31 cellular contexts compared by ENCODE assay signal in the genomic region with DNA sequence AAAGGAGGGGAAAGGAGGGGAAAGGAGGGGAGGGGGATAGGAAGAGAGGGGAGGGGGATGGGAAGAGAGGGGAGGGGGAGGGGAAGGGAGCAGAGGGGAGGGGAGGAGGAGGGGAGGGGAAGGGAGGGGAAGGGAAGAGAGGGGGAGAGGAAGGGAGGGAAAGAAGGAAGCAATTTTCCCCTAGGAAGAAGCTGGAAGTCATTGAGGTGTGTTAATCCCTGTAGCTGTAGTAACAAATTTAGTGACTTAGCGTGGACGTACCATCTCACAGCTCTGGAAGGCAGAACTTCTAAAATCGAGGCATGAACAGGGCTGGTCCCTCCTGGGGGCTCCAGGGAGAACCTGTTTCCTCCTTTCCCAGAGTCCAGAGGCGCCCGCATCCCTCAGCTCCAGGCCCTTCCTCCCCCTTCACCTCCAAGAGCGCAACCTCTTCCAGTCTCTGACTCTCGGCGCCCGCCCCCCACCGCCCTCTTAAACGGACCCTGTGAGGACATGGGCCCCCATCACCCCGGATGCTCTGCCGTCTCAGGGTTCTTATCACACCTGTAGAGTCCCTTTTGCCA. TPM values are rescaled to one million over a fixed set of nuclear protein-coding genes. Genes with fewer than 3 reads are reported as not detected.
"Had no signal": no experiment of that assay in that cellular context is flagged by ENCODE, and none has a peak within 500 bp of the region (broad histone marks: within the 10 kb centered on the region; RNA-seq: fewer than 3 reads in every experiment).

No MANE protein-coding gene starts in this region.

- FAIRE-seq: keratinocyte had no signal

- H3K9me3 Mint-ChIP-seq: dendritic cell treated with granulocyte-macrophage colony-stimulating factor and Interleukin-4, amounts not matched to agents 40 ng/mL and 50 ng/mL, for 4 days; endodermal cell; memory B cell; natural killer cell treated with Interleukin-12 subunit alpha and Interleukin-12 subunit beta and Interleukin-15 and Interleukin-18, amount 100 ng/mL, for 72 hours; stimulated activated memory B cell treated with anti-CD40 and anti-IgM and Interleukin-4, amounts not matched to agents 10 μg/mL and 1 μg/mL and 100 μg/mL, for 72 hours had no signal

- H3K4me1 Mint-ChIP-seq: endodermal cell; memory B cell; stimulated activated memory B cell treated with anti-CD40 and anti-IgM and Interleukin-4, amounts not matched to agents 10 μg/mL and 1 μg/mL and 100 μg/mL, for 72 hours had no signal

- H3K27ac ChIP-seq: colonic mucosa, epithelial cell of prostate, gastrocnemius medialis, ovary, psoas muscle, skin epidermis, spleen, testis, tibial artery, upper lobe of right lung, uterus had no signal

- H3K4me3 ChIP-seq: colonic mucosa, gastrocnemius medialis, lung, ovary, psoas muscle, skin epidermis, spleen, testis, tibial artery, upper lobe of right lung, uterus had no signal

- H3K36me3 Mint-ChIP-seq: memory B cell; natural killer cell treated with Interleukin-12 subunit alpha and Interleukin-12 subunit beta and Interleukin-15 and Interleukin-18, amount 100 ng/mL, for 72 hours had no signal

- H3K27ac Mint-ChIP-seq: endodermal cell; memory B cell; natural killer cell treated with Interleukin-12 subunit alpha and Interleukin-12 subunit beta and Interleukin-15 and Interleukin-18, amount 100 ng/mL, for 72 hours; stimulated activated memory B cell treated with anti-CD40 and anti-IgM and Interleukin-4, amounts not matched to agents 10 μg/mL and 1 μg/mL and 100 μg/mL, for 72 hours had no signal

- H3K27me3 ChIP-seq: colonic mucosa, ovary, testis, upper lobe of right lung, uterus had no signal

- H3K4me1 ChIP-seq: colonic mucosa, testis, uterus had no signal

- H3K9me3 ChIP-seq: colonic mucosa, gastrocnemius medialis, ovary, psoas muscle, testis, tibial artery, upper lobe of right lung, uterus had no signal

- H3K27me3 Mint-ChIP-seq: natural killer cell treated with Interleukin-12 subunit alpha and Interleukin-12 subunit beta and Interleukin-15 and Interleukin-18, amount 100 ng/mL, for 72 hours had no signal

- H3K36me3 ChIP-seq: colonic mucosa, gastrocnemius medialis, ovary, spleen, upper lobe of right lung, uterus had no signal

- ATAC-seq: gastrocnemius medialis; left lobe of liver; natural killer cell treated with Interleukin-12 subunit alpha and Interleukin-12 subunit beta and Interleukin-15 and Interleukin-18, amount 100 ng/mL, for 72 hours; psoas muscle; right cardiac atrium; stimulated activated memory B cell treated with anti-CD40 and anti-IgM and Interleukin-4, amounts not matched to agents 10 μg/mL and 1 μg/mL and 100 μg/mL, for 72 hours; stimulated activated naive CD8-positive, alpha-beta T cell treated with anti-CD3 and anti-CD28 coated beads, Interleukin-15, Interleukin-2, amounts not matched to agents 100 U/mL and 50 U/mL, for 24 hours had no signal

- DNase-seq: colonic mucosa; effector CD8-positive, alpha-beta T cell; endodermal cell; foreskin fibroblast; gastrocnemius medialis; head of caudate nucleus; occipital lobe; spleen; stimulated activated CD4-positive, alpha-beta T cell treated with anti-CD3 and anti-CD28 coated beads, Interleukin-4, amount 100 ng/mL, for 4 hours; stimulated activated naive CD8-positive, alpha-beta T cell treated with anti-CD3 and anti-CD28 coated beads, Interleukin-15, Interleukin-2, amounts not matched to agents 100 U/mL and 50 U/mL, for 24 hours; substantia nigra; testis; tibial artery; upper lobe of right lung; uterus had no signal

- H3K4me3 Mint-ChIP-seq: dendritic cell treated with granulocyte-macrophage colony-stimulating factor and Interleukin-4, amounts not matched to agents 40 ng/mL and 50 ng/mL, for 4 days; endodermal cell; memory B cell; natural killer cell treated with Interleukin-12 subunit alpha and Interleukin-12 subunit beta and Interleukin-15 and Interleukin-18, amount 100 ng/mL, for 72 hours; stimulated activated memory B cell treated with anti-CD40 and anti-IgM and Interleukin-4, amounts not matched to agents 10 μg/mL and 1 μg/mL and 100 μg/mL, for 72 hours had no signal

RNA-seq across cellular contexts. Expression of a gene that starts 17.9 kb away (rescaled TPM):
- total RNA-seq: esophagus mucosa, glomerular endothelial cell, occipital lobe, psoas muscle, renal cortical epithelial cell had no signal
- polyA plus RNA-seq: keratinocyte had no signal

RNA-seq across cellular contexts. Expression of a gene that starts 29.7 kb away (rescaled TPM):
- total RNA-seq: mononuclear cell had no signal
